ENCODE assay signal across 7 cellular contexts in genomic region chr9:14692918-14693861, GRCh38.
A peak's percentile ranks its signal among the peaks of the same experiment; 100 is the strongest.
DNase-seq lines count a peak whose midpoint lies in the region; ATAC-seq and TF ChIP-seq lines count a peak whose summit lies in the region.

TSS of gene ZDHHC21 (minus strand) at chr9:14693432. CDS start at chr9:14674340, 19,092 bp downstream.

- H3K27ac ChIP-seq in VCaP: peak within 1 kb of the TSS; percentile 94
- H3K27ac ChIP-seq in caudate nucleus (ENCODE audit: low read depth, low read length): peak within 1 kb of the TSS; percentile 53

- peak; percentile 4; the same call in 1 of the 2 replicates for TF ChIP-seq CTCF in VCaP (conservative IDR thresholded peaks at IDR 0.05)

- ATAC-seq in HG02588 (IDR thresholded peaks at IDR 0.05; ENCODE audit: unreplicated experiment): peak; percentile 87

- peak; percentile 82 for TF ChIP-seq POLR2A in GM15510 (IDR thresholded peaks at IDR 0.05; ENCODE audit: borderline replicate concordance, extremely low read depth, insufficient read length)

- peak; percentile 76 for DNase-seq in NCI-H1105 treated with DMSO at 0.1 percent for 48 hours (lab: John Stamatoyannopoulos, UW)
- peak in 57 of 61 donors; percentile 3 to 83 (median 58) for DNase-seq in caudate nucleus (lab: John Stamatoyannopoulos, UW)
- DNase-seq in islet precursor cell: peak; percentile 78
- DNase-seq in stimulated activated CD4-positive, alpha-beta T cell treated with anti-CD3 and anti-CD28 coated beads, Interleukin-12 subunit alpha, Interleukin-12 subunit beta, amount 100 ng/mL, for 4 hours: peak; percentile 60

Comparison
In these comparisons a context has a peak if more than half of its experiments do, and no peak if none do; other contexts are left out.
1. Peak in every context shown above with its lines: DNase-seq, ATAC-seq and H3K27ac ChIP-seq.